ENCODE assay signal across 15 cellular contexts in the genomic region with DNA sequence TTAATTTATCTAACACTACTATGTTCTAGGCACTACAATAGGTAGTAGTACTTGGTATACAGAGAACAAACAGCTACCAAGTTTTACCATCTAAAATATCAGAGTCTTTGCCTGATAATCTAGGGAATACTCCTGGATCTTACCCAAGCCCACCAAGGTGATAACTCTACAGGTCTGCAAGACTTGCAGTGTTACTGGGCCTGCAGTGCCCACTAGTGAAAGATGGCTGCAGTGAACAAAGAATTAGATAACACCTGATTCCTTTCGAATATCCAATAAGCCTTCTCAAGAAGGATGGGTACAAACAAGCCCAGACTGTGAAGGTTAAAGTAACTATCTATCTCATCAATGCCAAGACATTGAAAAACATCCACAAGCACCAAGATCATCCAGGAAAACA.
DNase-seq lines count a peak whose midpoint lies in the region; ATAC-seq and TF ChIP-seq lines count a peak whose summit lies in the region.
"Had no signal": no experiment of that assay in that cellular context is flagged by ENCODE, and none has a peak within 500 bp of the region (broad histone marks: within the 10 kb centered on the region; RNA-seq: fewer than 3 reads in every experiment).

No MANE protein-coding gene starts in this region.

- H3K4me1 ChIP-seq in GM23338 (ENCODE audit: insufficient read depth) (no peaks in the 10 kb centered on the region), PC-3 (ENCODE audit: insufficient read depth, low read length) (no peaks in the 10 kb centered on the region), neural progenitor cell (no peaks in the 10 kb centered on the region), spleen (no peaks in the 10 kb centered on the region)
- H3K4me1 ChIP-seq: BLaER1 treated with 17β-estradiol and CSF1 and Interleukin-3, amounts not matched to agents 10 nM and 100 nM had no signal

- H3K9ac ChIP-seq in PC-3 (ENCODE audit: low read length) = no peak overlapping the region
- H3K9ac ChIP-seq in neural progenitor cell = no peak overlapping the region
- H3K9ac ChIP-seq: BLaER1 treated with 17β-estradiol and CSF1 and Interleukin-3, amounts not matched to agents 10 nM and 100 nM; GM23248; KMS-11 had no signal

- no TSS peak for BruUV-seq in PC-3 (replicated peaks; lab: Mats Ljungman, UMichigan)

- H3K27ac ChIP-seq in GM23338 (ENCODE audit: low read depth) = no peak overlapping the region
- H3K27ac ChIP-seq in PC-3 (ENCODE audit: low read length) = no peak overlapping the region
- H3K27ac ChIP-seq in neural progenitor cell = no peak overlapping the region
- no peak overlapping the region for H3K27ac ChIP-seq in spleen
- H3K27ac ChIP-seq: BLaER1 treated with 17β-estradiol and CSF1 and Interleukin-3, amounts not matched to agents 10 nM and 100 nM; GM23248; KMS-11 had no signal

- DNase-seq in GM23338 (ENCODE audit: low spot score) (peak; percentile 26), PC-3 (no peak), epithelial cell of proximal tubule (ENCODE audit: low read depth) (no peak), neural progenitor cell (ENCODE audit: low spot score) (no peak), foreskin fibroblast (no peak), spleen (no peak)
- DNase-seq: ACHN; Calu3; CD4-positive, CD25-positive, alpha-beta regulatory T cell; DMS 273 treated with DMSO at 0.1 percent for 48 hours; GM23248 had no signal

- H3K9me2 ChIP-seq in GM23338 (ENCODE audit: insufficient read depth) (no peaks in the 10 kb centered on the region), PC-3 (replicated peaks; ENCODE audit: low read length) (no peaks in the 10 kb centered on the region)

- 78 to 90% (median 82%) methylated on average over 1 of the region's 1 CpG for WGBS in spleen, 5 donors

- H4K20me1 ChIP-seq in GM23338 (replicated peaks; ENCODE audit: insufficient read depth) = no peaks in the 10 kb centered on the region
- no peaks in the 10 kb centered on the region for H4K20me1 ChIP-seq in PC-3 (ENCODE audit: low read length)
- H4K20me1 ChIP-seq in neural progenitor cell (ENCODE audit: low read depth) = no peaks in the 10 kb centered on the region
- H4K20me1 ChIP-seq: BLaER1 treated with 17β-estradiol and CSF1 and Interleukin-3, amounts not matched to agents 10 nM and 100 nM had no signal

- H3K27me3 ChIP-seq in GM23338 (ENCODE audit: insufficient read depth) = no peaks in the 10 kb centered on the region
- H3K27me3 ChIP-seq in PC-3 (ENCODE audit: low read length) = no peaks in the 10 kb centered on the region
- H3K27me3 ChIP-seq in neural progenitor cell = no peaks in the 10 kb centered on the region
- H3K27me3 ChIP-seq in spleen (replicated peaks in 1 of 7) = no peaks in the 10 kb centered on the region
- H3K27me3 ChIP-seq: BLaER1 treated with 17β-estradiol and CSF1 and Interleukin-3, amounts not matched to agents 10 nM and 100 nM had no signal

- no peak overlapping the region for H3K4me3 Mint-ChIP-seq in GM23338
- H3K4me3 Mint-ChIP-seq in neural progenitor cell = no peak overlapping the region
- H3K4me3 Mint-ChIP-seq: CD4-positive, CD25-positive, alpha-beta regulatory T cell had no signal

- no peak overlapping the region for H3K27ac Mint-ChIP-seq in GM23338
- H3K27ac Mint-ChIP-seq in neural progenitor cell = no peak overlapping the region
- H3K27ac Mint-ChIP-seq: CD4-positive, CD25-positive, alpha-beta regulatory T cell had no signal

- POLR2A ChIA-PET in PC-3 (lab: Charles Lee; ENCODE audit: unreplicated experiment) = no interaction called here

- H2AFZ ChIP-seq in GM23338 (no peak overlapping the region), PC-3 (ENCODE audit: low read length) (no peak overlapping the region), neural progenitor cell (replicated peaks) (no peak overlapping the region)
- H2AFZ ChIP-seq: GM23248 had no signal

- H3K4me1 Mint-ChIP-seq in GM23338 (no peaks in the 10 kb centered on the region), neural progenitor cell (no peaks in the 10 kb centered on the region)
- H3K4me1 Mint-ChIP-seq: CD4-positive, CD25-positive, alpha-beta regulatory T cell had no signal

- H3K9me3 Mint-ChIP-seq in GM23338 (peaks cover 3% of the 10 kb centered on the region; the same call in 1 of the 3 replicates), neural progenitor cell (peaks cover 3% of the 10 kb centered on the region)

- no peak overlapping the region for H3K4me2 ChIP-seq in GM23338
- no peak overlapping the region for H3K4me2 ChIP-seq in PC-3 (ENCODE audit: low read length)
- no peak overlapping the region for H3K4me2 ChIP-seq in neural progenitor cell
- H3K4me2 ChIP-seq: BLaER1 treated with 17β-estradiol and CSF1 and Interleukin-3, amounts not matched to agents 10 nM and 100 nM; KMS-11 had no signal

- H3K36me3 Mint-ChIP-seq in GM23338 (ENCODE audit: low read depth) (no peaks in the 10 kb centered on the region), neural progenitor cell (no peaks in the 10 kb centered on the region)
- H3K36me3 Mint-ChIP-seq: CD4-positive, CD25-positive, alpha-beta regulatory T cell had no signal

- ATAC-seq in GM23338 (no peak), PC-3 (no peak), GM18909 (IDR thresholded peaks at IDR 0.05; ENCODE audit: poor library complexity, unreplicated experiment) (no peak)
- ATAC-seq: HepG2 had no signal

- H3K4me3 ChIP-seq in GM23338 (no peak overlapping the region), PC-3 (ENCODE audit: low read length) (no peak overlapping the region), epithelial cell of proximal tubule (ENCODE audit: low read depth, low read length) (no peak overlapping the region), neural progenitor cell (no peak overlapping the region), foreskin fibroblast (ENCODE audit: low read depth in 1 of 2, low read length in 2 of 2) (no peak overlapping the region), spleen (no peak overlapping the region)
- H3K4me3 ChIP-seq: BLaER1 treated with 17β-estradiol and CSF1 and Interleukin-3, amounts not matched to agents 10 nM and 100 nM; GM23248 had no signal

- H3K36me3 ChIP-seq in GM23338 (ENCODE audit: insufficient read depth) (no peaks in the 10 kb centered on the region), PC-3 (ENCODE audit: low read depth, low read length) (no peaks in the 10 kb centered on the region), neural progenitor cell (no peaks in the 10 kb centered on the region), spleen (no peaks in the 10 kb centered on the region)
- H3K36me3 ChIP-seq: BLaER1 treated with 17β-estradiol and CSF1 and Interleukin-3, amounts not matched to agents 10 nM and 100 nM had no signal

- TF ChIP-seq CTCF in GM23338 (conservative IDR thresholded peaks at IDR 0.05; ENCODE audit: low read depth in 2 of 2) (peak; percentile 38 to 55), PC-3 (conservative IDR thresholded peaks at IDR 0.05; ENCODE audit: low read depth, low read length) (0 out of 2 replicates have a peak, but pooled peaks have one; percentile 15), epithelial cell of proximal tubule (conservative IDR thresholded peaks at IDR 0.05; ENCODE audit: low read depth, low read length) (peak; percentile 7), neural progenitor cell (IDR thresholded peaks at IDR 0.05) (peak; percentile 12), foreskin fibroblast (IDR thresholded peaks at IDR 0.05; ENCODE audit: low read depth, low read length) (no peak), spleen (IDR thresholded peaks at IDR 0.05 in 8 of 11, conservative IDR thresholded peaks at IDR 0.05 in 3 of 11) (no peak)

- H3K79me2 ChIP-seq in GM23338 (replicated peaks; ENCODE audit: insufficient read depth) (no peaks in the 10 kb centered on the region), PC-3 (ENCODE audit: low read length) (no peaks in the 10 kb centered on the region), neural progenitor cell (ENCODE audit: low read depth) (no peaks in the 10 kb centered on the region)

- H3F3A ChIP-seq in GM23338 (replicated peaks; ENCODE audit: low read depth) (no peaks in the 10 kb centered on the region), PC-3 (ENCODE audit: low read length, unreplicated experiment) (no peaks in the 10 kb centered on the region), neural progenitor cell (ENCODE audit: low read depth) (no peaks in the 10 kb centered on the region)

- no peak for TF ChIP-seq POLR2A in spleen (IDR thresholded peaks at IDR 0.05)

- intact Hi-C loops in PC-3 (cut with micrococcal nuclease) = no loop called here
- intact Hi-C loops in spleen (cut with DNase I; ENCODE audit: low total_unique reads) = no loop called here

- H3K9me3 ChIP-seq in PC-3 (ENCODE audit: low read length) (no peaks in the 10 kb centered on the region), neural progenitor cell (ENCODE audit: low read depth) (no peaks in the 10 kb centered on the region), spleen (peaks cover 0 to 29% (median 24%) of the 10 kb centered on the region in 8 donors)

- H3K27me3 Mint-ChIP-seq in GM23338 (ENCODE audit: insufficient read depth, low read depth, poor library complexity) (no peaks in the 10 kb centered on the region), neural progenitor cell (ENCODE audit: insufficient read depth, low read depth) (no peaks in the 10 kb centered on the region)
- H3K27me3 Mint-ChIP-seq: CD4-positive, CD25-positive, alpha-beta regulatory T cell had no signal

- CTCF ChIA-PET in PC-3 (lab: Charles Lee) = no interaction called here

TF ChIP-seq in GM23338, 12 proteins besides CTCF, POLR2A, EP300 and RAD21:
- TF ChIP-seq NANOG (IDR thresholded peaks at IDR 0.05; ENCODE audit: borderline replicate concordance) = no peak

Comparison
In these comparisons a context has a peak if more than half of its experiments do, and no peak if none do; other contexts are left out.
1. CTCF ChIP-seq: peak in GM23338 (2 of 2), PC-3 (single experiment), epithelial cell of proximal tubule (single experiment) and neural progenitor cell (single experiment); none in foreskin fibroblast (single experiment) and spleen (0 of 11).